1 cellular context compared by ENCODE assay signal in genomic region chr3:185317674-185318073, GRCh38.
TF ChIP-seq lines count a peak whose summit lies in the region.

No MANE protein-coding gene starts in this region.

TF ChIP-seq in endothelial cell of umbilical vein, 7 proteins besides CTCF, POLR2A, EP300 and RAD21 (continued from another document):
- no peak for TF ChIP-seq FOS (IDR thresholded peaks at IDR 0.05; ENCODE audit: borderline replicate concordance, insufficient read depth, low read length)
- TF ChIP-seq POLR2AphosphoS5 (IDR thresholded peaks at IDR 0.05; ENCODE audit: insufficient read depth, low read depth, low read length) = no peak
- TF ChIP-seq GATA2 (IDR thresholded peaks at IDR 0.05; ENCODE audit: insufficient read depth, insufficient read length, low read depth, low read length) = no peak
- TF ChIP-seq MAX (IDR thresholded peaks at IDR 0.05; ENCODE audit: insufficient read depth, insufficient read length) = no peak
